Comparison of ENCODE assay signal across 8 cellular contexts in the genomic region with DNA sequence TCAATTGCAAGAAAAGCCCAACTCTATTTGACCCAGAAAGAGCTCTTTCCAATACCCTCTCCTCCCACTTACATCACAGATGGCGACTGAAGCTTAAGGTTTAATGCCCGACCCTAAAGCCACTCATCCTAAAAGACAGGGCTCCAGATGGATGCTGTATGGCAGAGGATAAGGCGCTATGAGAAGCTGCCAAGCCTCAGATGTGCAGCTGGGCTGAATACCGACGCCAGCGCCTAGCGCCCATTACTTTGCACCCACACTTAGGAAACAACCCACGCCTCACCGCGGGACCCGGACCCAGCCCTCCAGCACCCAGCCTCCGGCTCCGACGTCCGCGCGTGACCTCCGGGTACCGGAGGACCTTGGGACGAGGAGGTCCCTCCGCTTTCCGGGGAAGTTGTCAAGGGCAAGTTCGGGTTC. TPM values are rescaled to one million over a fixed set of nuclear protein-coding genes. Genes with fewer than 3 reads are reported as not detected.
DNase-seq lines count a peak whose midpoint lies in the region; ATAC-seq and TF ChIP-seq lines count a peak whose summit lies in the region.

No MANE protein-coding gene starts in this region.

- peak overlapping the region; percentile 96 for H3K4me3 Mint-ChIP-seq in activated CD4-positive, alpha-beta memory T cell treated with anti-CD3 and anti-CD28 coated beads for 36 hours

- peaks cover 37 to 44% of the 10 kb centered on the region in 2 donors for H3K4me1 ChIP-seq in gastrocnemius medialis

- CTCF ChIA-PET in AG04450 (lab: Charles Lee): interaction anchor here (0.6 to 1.5 kb wide), 4 partner anchors 8 to 219 kb away, joined by 3 to 12 read pairs (median 4); no protein-coding TSS in a partner anchor
- CTCF ChIA-PET in activated CD4-positive, alpha-beta memory T cell treated with anti-CD3 and anti-CD28 coated beads for 36 hours (lab: Charles Lee): interaction anchor here (0.6 to 2.0 kb wide), 6 partner anchors 18 to 219 kb away, joined by 3 to 13 read pairs (median 4); a partner anchor contains a TSS

- peak; percentile 33 for ATAC-seq in GM18907 (IDR thresholded peaks at IDR 0.05; ENCODE audit: unreplicated experiment)
- ATAC-seq in HG03558 (IDR thresholded peaks at IDR 0.05; ENCODE audit: extremely low read depth, unreplicated experiment): peak; percentile 10
- ATAC-seq in left cardiac atrium: peak; percentile 19 to 44
- peak; percentile 27 to 31 for ATAC-seq in gastrocnemius medialis
- ATAC-seq in HG02884 (IDR thresholded peaks at IDR 0.05; ENCODE audit: unreplicated experiment): no peak

- in situ Hi-C loops in gastrocnemius medialis (cut with MboI; ENCODE audit: low sequenced_read_pairs in 4 of 4): loop anchor here in 1 of 4 donors (10.0 kb wide), 1 partner anchor 324 kb away; no protein-coding TSS in a partner anchor

- H3K4me1 Mint-ChIP-seq in activated CD4-positive, alpha-beta memory T cell treated with anti-CD3 and anti-CD28 coated beads for 36 hours (ENCODE audit: low read depth): peaks cover 50% of the 10 kb centered on the region

- H3K27me3 ChIP-seq in AG04450 (ENCODE audit: control insufficient read depth, insufficient read depth, low read length): no peaks in the 10 kb centered on the region
- no peaks in the 10 kb centered on the region for H3K27me3 ChIP-seq in gastrocnemius medialis

- no peaks in the 10 kb centered on the region for H3K9me3 Mint-ChIP-seq in activated CD4-positive, alpha-beta memory T cell treated with anti-CD3 and anti-CD28 coated beads for 36 hours

- no peak for TF ChIP-seq POLR2A in gastrocnemius medialis (IDR thresholded peaks at IDR 0.05)

- H3K27ac ChIP-seq in AG04450 (ENCODE audit: low read depth, low read length): peak overlapping the region; percentile 69
- peak overlapping the region; percentile 91 to 94 (median 94) for H3K27ac ChIP-seq in gastrocnemius medialis

- DNase-seq in AG04450 (ENCODE audit: low read depth, low spot score) (no peak), left cardiac atrium (no peak), gastrocnemius medialis (peak in 1 of 2 donors; percentile 25)
- DNase-seq in activated CD4-positive, alpha-beta memory T cell treated with anti-CD3 and anti-CD28 coated beads for 36 hours: no peak
- DNase-seq in effector CD8-positive, alpha-beta T cell (lab: John Stamatoyannopoulos, UW): no peak

- no peaks in the 10 kb centered on the region for H3K36me3 ChIP-seq in gastrocnemius medialis

- H3K9me3 ChIP-seq in AG04450 (ENCODE audit: control insufficient read depth, insufficient read depth, low read length) (no peaks in the 10 kb centered on the region; the same call in 1 of the 2 replicates), gastrocnemius medialis (no peaks in the 10 kb centered on the region)

- POLR2A ChIA-PET in AG04450 (lab: Yijun Ruan, JAX): interaction anchor here (0.5 to 1.4 kb wide), 12 partner anchors 11 to 377 kb away, joined by 3 to 11 read pairs (median 3); a partner anchor contains a TSS
- POLR2A ChIA-PET in activated CD4-positive, alpha-beta memory T cell treated with anti-CD3 and anti-CD28 coated beads for 36 hours (lab: Charles Lee): interaction anchor here (0.6 to 2.0 kb wide), 12 partner anchors 11 to 222 kb away, joined by 3 to 11 read pairs (median 4); no protein-coding TSS in a partner anchor

- no peak for TF ChIP-seq CTCF in AG04450 (IDR thresholded peaks at IDR 0.05; ENCODE audit: low read depth, low read length)
- no peak for TF ChIP-seq CTCF in gastrocnemius medialis (IDR thresholded peaks at IDR 0.05 in 4 of 5, conservative IDR thresholded peaks at IDR 0.05 in 1 of 5)

- intact Hi-C loops in activated CD4-positive, alpha-beta memory T cell treated with anti-CD3 and anti-CD28 coated beads for 36 hours (cut with micrococcal nuclease): loop anchor here (1.0 to 5.0 kb wide), 8 partner anchors 31 to 1540 kb away; a partner anchor contains a TSS
- intact Hi-C loops in left cardiac atrium (cut with DNase I): loop anchor here (2.0 to 10.0 kb wide), 3 partner anchors 36 to 49 kb away; no protein-coding TSS in a partner anchor
- intact Hi-C loops in gastrocnemius medialis (cut with DNase I; ENCODE audit: low total_unique reads): loop anchor here (1.0 to 10.0 kb wide), 2 partner anchors 37 to 1496 kb away; a partner anchor contains a TSS

- peaks cover 6% of the 10 kb centered on the region for H3K36me3 Mint-ChIP-seq in activated CD4-positive, alpha-beta memory T cell treated with anti-CD3 and anti-CD28 coated beads for 36 hours

- peak overlapping the region; percentile 97 for H3K27ac Mint-ChIP-seq in activated CD4-positive, alpha-beta memory T cell treated with anti-CD3 and anti-CD28 coated beads for 36 hours

- peak overlapping the region; percentile 86 for H3K4me3 ChIP-seq in AG04450 (ENCODE audit: low read depth, low read length)
- H3K4me3 ChIP-seq in gastrocnemius medialis: peak overlapping the region; percentile 77 to 97 (median 87)

- no peaks in the 10 kb centered on the region for H3K27me3 Mint-ChIP-seq in activated CD4-positive, alpha-beta memory T cell treated with anti-CD3 and anti-CD28 coated beads for 36 hours

RNA-seq across cellular contexts. Expression of a gene that starts 0.3 kb away (rescaled TPM):
- 32.7 and 38.4 TPM in 2 replicates for polyA plus RNA-seq in AG04450 (2011; rRNA removed)
- polyA minus RNA-seq in AG04450 (2011; rRNA and poly(A)+ RNA removed): 45.6 and 73.4 TPM in 2 replicates
- total RNA-seq in activated CD4-positive, alpha-beta memory T cell treated with anti-CD3 and anti-CD28 coated beads for 36 hours: 10 to 100 TPM; 23.5 to 26.0 TPM
- total RNA-seq in left cardiac atrium: 100 to 1,000 TPM; 104 to 125 TPM
- 10 to 100 TPM; 16.1 to 46.7 (median 26.5) TPM for total RNA-seq in gastrocnemius medialis

RNA-seq across cellular contexts. Expression of a gene that starts 0.6 kb away (rescaled TPM):
- polyA plus RNA-seq in AG04450 (2011; rRNA removed): 29.8 and 34.7 TPM in 2 replicates
- polyA minus RNA-seq in AG04450 (2011; rRNA and poly(A)+ RNA removed): 17.6 and 19.6 TPM in 2 replicates
- total RNA-seq in activated CD4-positive, alpha-beta memory T cell treated with anti-CD3 and anti-CD28 coated beads for 36 hours: 10 to 100 TPM; 18.5 to 19.8 TPM
- total RNA-seq in left cardiac atrium (10 to 100 TPM; 32.5 to 51.5 TPM), gastrocnemius medialis (100 to 1,000 TPM in 3 of 4 donors, 10 to 100 TPM in 1; 90.6 to 187 (median 129) TPM)
